8 cellular contexts compared by ENCODE assay signal in the genomic region with DNA sequence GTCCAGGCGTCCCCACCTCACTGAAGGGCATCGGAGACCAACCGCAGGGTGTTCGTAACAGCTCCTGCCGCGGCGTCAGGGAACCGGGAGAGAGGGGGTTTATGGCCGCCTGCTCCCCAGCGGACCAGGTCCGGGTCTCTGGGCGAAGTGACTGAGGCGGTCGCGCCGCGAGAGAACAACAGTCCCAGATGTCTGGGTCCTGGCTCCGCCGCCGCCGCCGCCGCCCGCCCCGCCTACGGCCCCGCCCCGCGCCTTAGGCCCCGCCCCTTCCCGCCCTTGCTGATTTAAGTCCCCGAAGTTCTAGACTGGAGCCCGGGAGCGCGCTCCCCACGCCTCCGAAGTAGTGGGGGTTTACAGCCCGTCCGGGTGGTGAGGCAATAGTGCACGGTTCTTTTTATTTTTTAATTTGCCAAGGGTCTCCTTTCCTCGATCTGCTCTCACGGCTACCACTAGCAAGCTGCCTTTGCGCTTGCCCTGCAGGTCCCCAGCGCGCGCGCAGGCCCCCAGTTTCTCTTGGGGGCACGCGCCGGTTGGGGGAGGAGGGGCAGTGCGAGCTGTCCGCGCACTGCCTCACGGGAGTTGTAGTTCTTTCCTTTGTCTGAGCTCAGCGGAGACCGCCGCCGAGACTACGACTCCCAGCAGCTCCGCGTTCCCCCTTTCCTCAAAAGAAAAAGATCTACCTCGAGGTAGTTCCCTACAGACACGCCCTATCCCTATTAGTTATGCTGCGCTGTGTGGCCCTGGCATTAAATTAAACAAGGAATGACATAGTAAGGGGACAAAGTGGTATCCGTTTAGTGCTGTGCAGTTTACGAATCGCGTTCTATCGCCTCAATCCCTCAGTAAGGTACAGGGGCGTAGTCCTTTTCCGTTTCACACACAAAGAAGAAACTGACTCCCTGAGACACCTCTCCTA. TPM values are rescaled to one million over a fixed set of nuclear protein-coding genes. Genes with fewer than 3 reads are reported as not detected.
DNase-seq lines count a peak whose midpoint lies in the region; ATAC-seq lines count a peak whose summit lies in the region.

A gene (minus strand): TSS at position 190 of the 916 bp plus-strand sequence. CDS start 272 bp downstream, outside the sequence.

- peak within 1 kb of the TSS; percentile 100 for H3K27ac Mint-ChIP-seq in activated CD4-positive, alpha-beta T cell treated with anti-CD3 and anti-CD28 coated beads, Interleukin-2, amount 10 ng/mL, durations not matched to agents 24 days and 14 days

- H3K4me3 Mint-ChIP-seq in activated CD4-positive, alpha-beta T cell treated with anti-CD3 and anti-CD28 coated beads, Interleukin-2, amount 10 ng/mL, durations not matched to agents 24 days and 14 days, result peak within 1 kb of the TSS; percentile 97

- peak within 1 kb of the TSS; percentile 62 to 88 (median 84) for H3K27ac ChIP-seq in BLaER1 treated with 17β-estradiol and CSF1 and Interleukin-3, amounts not matched to agents 10 nM and 100 nM

- ATAC-seq in GM19328 (IDR thresholded peaks at IDR 0.05; ENCODE audit: unreplicated experiment) (peak; percentile 94), HG03469 (IDR thresholded peaks at IDR 0.05; ENCODE audit: unreplicated experiment) (peak; percentile 77), left colon (peak; percentile 90)

- H4K20me1 ChIP-seq in BLaER1 treated with 17β-estradiol and CSF1 and Interleukin-3, amounts not matched to agents 10 nM and 100 nM, result no peaks in the 10 kb centered on the region; a peak in 3 of 22 replicates

- peaks cover 5 to 17% (median 9%) of the 10 kb centered on the region in 10 experiments; a peak in 15 of 20 replicates for H3K4me1 ChIP-seq in BLaER1 treated with 17β-estradiol and CSF1 and Interleukin-3, amounts not matched to agents 10 nM and 100 nM

- intact Hi-C loops in activated CD4-positive, alpha-beta T cell treated with anti-CD3 and anti-CD28 coated beads, Interleukin-2, amount 10 ng/mL, durations not matched to agents 24 days and 14 days (cut with micrococcal nuclease), result loop anchor here (1.0 to 5.0 kb wide), 5 partner anchors 8 to 350 kb away; a partner anchor contains a TSS
- intact Hi-C loops in left colon (cut with DNase I, micrococcal nuclease), result loop anchor here in 1 of 2 donors (10.0 kb wide), 1 partner anchor 346 kb away; a partner anchor contains a TSS

- H3K4me2 ChIP-seq in BLaER1 treated with 17β-estradiol and CSF1 and Interleukin-3, amounts not matched to agents 10 nM and 100 nM, result peak within 1 kb of the TSS; percentile 84 to 95 (median 90)

- H3K9ac ChIP-seq in BLaER1 treated with 17β-estradiol and CSF1 and Interleukin-3, amounts not matched to agents 10 nM and 100 nM, result peak within 1 kb of the TSS; percentile 80 to 88 (median 86)

- H3K4me3 ChIP-seq in BLaER1 treated with 17β-estradiol and CSF1 and Interleukin-3, amounts not matched to agents 10 nM and 100 nM, result peak within 1 kb of the TSS; percentile 72 to 99 (median 90)

- H3K36me3 ChIP-seq in BLaER1 treated with 17β-estradiol and CSF1 and Interleukin-3, amounts not matched to agents 10 nM and 100 nM, result no peaks in the 10 kb centered on the region

- H3K27me3 Mint-ChIP-seq in activated CD4-positive, alpha-beta T cell treated with anti-CD3 and anti-CD28 coated beads, Interleukin-2, amount 10 ng/mL, durations not matched to agents 24 days and 14 days, result no peaks in the 10 kb centered on the region

- H3K9me3 Mint-ChIP-seq in activated CD4-positive, alpha-beta T cell treated with anti-CD3 and anti-CD28 coated beads, Interleukin-2, amount 10 ng/mL, durations not matched to agents 24 days and 14 days, result no peaks in the 10 kb centered on the region

- H3K27me3 ChIP-seq in BLaER1 treated with 17β-estradiol and CSF1 and Interleukin-3, amounts not matched to agents 10 nM and 100 nM, result no peaks in the 10 kb centered on the region

- H3K36me3 Mint-ChIP-seq in activated CD4-positive, alpha-beta T cell treated with anti-CD3 and anti-CD28 coated beads, Interleukin-2, amount 10 ng/mL, durations not matched to agents 24 days and 14 days (ENCODE audit: low read depth), result no peaks in the 10 kb centered on the region

- peaks cover 24% of the 10 kb centered on the region for H3K4me1 Mint-ChIP-seq in activated CD4-positive, alpha-beta T cell treated with anti-CD3 and anti-CD28 coated beads, Interleukin-2, amount 10 ng/mL, durations not matched to agents 24 days and 14 days

- no peaks in the 10 kb centered on the region for H3K9me3 ChIP-seq in BLaER1 treated with 17β-estradiol and CSF1 and Interleukin-3, amounts not matched to agents 10 nM and 100 nM (replicated peaks in 1 of 11)

- peak; percentile 97 to 98 for DNase-seq in NCI-H526 (lab: John Stamatoyannopoulos, UW)
- peak; percentile 97 for DNase-seq in activated CD4-positive, alpha-beta T cell treated with anti-CD3 and anti-CD28 coated beads, Interleukin-2, amount 10 ng/mL, durations not matched to agents 24 days and 14 days
- DNase-seq in cortex of kidney (lab: John Stamatoyannopoulos, UW), result peak; percentile 35
- peak; percentile 95 to 97 for DNase-seq in left colon
- DNase-seq in stimulated activated CD4-positive, alpha-beta T cell treated with anti-CD3 and anti-CD28 coated beads, Interleukin-1b, Interleukin-23, amount 100 ng/mL, for 4 hours (ENCODE audit: low read depth in 2 of 2), result peak; percentile 86 to 87

RNA-seq across cellular contexts. Expression of the gene that starts here (rescaled TPM):
- total RNA-seq in activated CD4-positive, alpha-beta T cell treated with anti-CD3 and anti-CD28 coated beads, Interleukin-2, amount 10 ng/mL, durations not matched to agents 24 days and 14 days, result 4.7 and 4.9 TPM in 2 replicates
- total RNA-seq in left colon, result 10 to 100 TPM in 1 of 2 donors, 1 to 10 TPM in 1; 9.9 to 14.3 TPM

Comparison
In these comparisons a context has a peak if more than half of its experiments do, and no peak if none do; other contexts are left out.
1. Peak in every context shown above with its lines: DNase-seq, ATAC-seq, H3K4me3 ChIP-seq and H3K27ac ChIP-seq.
2. DNase-seq: peak in every context shown above with its lines; median percentile 98 in NCI-H526; 97 in activated CD4-positive, alpha-beta T cell treated with anti-CD3 and anti-CD28 coated beads, Interleukin-2, amount 10 ng/mL, durations not matched to agents 24 days and 14 days; 96 in left colon; 86 in stimulated activated CD4-positive, alpha-beta T cell treated with anti-CD3 and anti-CD28 coated beads, Interleukin-1b, Interleukin-23, amount 100 ng/mL, for 4 hours; 35 in cortex of kidney.